Comparison of ENCODE assay signal across 8 cellular contexts in the genomic region with DNA sequence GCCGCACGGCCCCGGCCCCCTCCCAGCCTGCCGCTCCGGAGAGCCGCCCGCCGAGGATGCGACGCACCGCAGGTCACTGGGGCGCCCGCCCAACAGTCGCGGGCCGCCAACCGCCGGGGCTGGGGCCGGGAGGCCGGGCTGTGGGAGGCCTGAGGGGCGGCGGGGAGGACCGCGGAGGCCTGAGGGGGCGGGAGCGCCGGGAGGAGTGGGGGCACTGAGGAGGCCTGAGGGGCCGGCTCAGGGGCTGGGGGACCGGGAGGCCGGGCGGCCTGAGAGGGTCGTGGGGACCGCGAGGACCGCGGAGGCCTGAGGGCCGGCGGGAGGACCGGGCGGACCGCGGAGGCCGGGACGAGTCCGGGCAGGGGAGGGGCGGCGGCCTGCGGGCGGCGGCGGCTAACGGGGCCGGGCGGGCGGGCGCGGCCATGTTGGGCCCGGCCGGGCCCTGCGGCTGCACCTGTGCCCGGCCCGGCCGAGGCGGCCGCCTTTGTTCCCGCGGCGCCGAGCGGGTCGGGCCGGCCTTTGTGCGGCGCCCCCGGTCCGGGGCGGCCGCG. TPM values are rescaled to one million over a fixed set of nuclear protein-coding genes. Genes with fewer than 3 reads are reported as not detected.
DNase-seq lines count a peak whose midpoint lies in the region; ATAC-seq and TF ChIP-seq lines count a peak whose summit lies in the region.

No MANE protein-coding gene starts in this region.

- POLR2A ChIA-PET in activated CD4-positive, alpha-beta T cell treated with anti-CD3 and anti-CD28 coated beads, Interleukin-2, amount 10 ng/mL, durations not matched to agents 7 days and 5 days (lab: Charles Lee): no interaction called here
- POLR2A ChIA-PET in RWPE1 (lab: Yijun Ruan, JAX; ENCODE audit: low non-redundant PET): no interaction called here

- peaks cover 15% of the 10 kb centered on the region for H3K36me3 Mint-ChIP-seq in activated CD4-positive, alpha-beta T cell treated with anti-CD3 and anti-CD28 coated beads, Interleukin-2, amount 10 ng/mL, durations not matched to agents 7 days and 5 days (ENCODE audit: low read depth)

- H3K27me3 ChIP-seq in foreskin keratinocyte: no peaks in the 10 kb centered on the region

- no peak overlapping the region for H3K27ac Mint-ChIP-seq in activated CD4-positive, alpha-beta T cell treated with anti-CD3 and anti-CD28 coated beads, Interleukin-2, amount 10 ng/mL, durations not matched to agents 7 days and 5 days

- H3K27me3 Mint-ChIP-seq in activated CD4-positive, alpha-beta T cell treated with anti-CD3 and anti-CD28 coated beads, Interleukin-2, amount 10 ng/mL, durations not matched to agents 7 days and 5 days: peaks cover 2% of the 10 kb centered on the region

- H3K27ac ChIP-seq in RWPE1 (peak overlapping the region; percentile 99), foreskin keratinocyte (peak overlapping the region; percentile 76)

- H3K9me3 Mint-ChIP-seq in activated CD4-positive, alpha-beta T cell treated with anti-CD3 and anti-CD28 coated beads, Interleukin-2, amount 10 ng/mL, durations not matched to agents 7 days and 5 days: no peaks in the 10 kb centered on the region

- TF ChIP-seq CTCF in RWPE1 (conservative IDR thresholded peaks at IDR 0.05; ENCODE audit: low read depth): no peak
- no peak for TF ChIP-seq CTCF in foreskin keratinocyte (conservative IDR thresholded peaks at IDR 0.05)

- no peak for DNase-seq in activated CD4-positive, alpha-beta T cell treated with anti-CD3 and anti-CD28 coated beads, Interleukin-2, amount 10 ng/mL, durations not matched to agents 7 days and 5 days
- no peak for DNase-seq in activated CD4-positive, alpha-beta T cell treated with anti-CD3 and anti-CD28 coated beads for 1 hour
- no peak for DNase-seq in RWPE1 (ENCODE audit: low spot score)
- no peak for DNase-seq in foreskin keratinocyte
- peak; percentile 69 for DNase-seq in sciatic nerve (ENCODE audit: low spot score)
- no peak for DNase-seq in activated T-cell treated with anti-CD3 and anti-CD28 coated beads for 4 hours
- no peak for DNase-seq in GDM1 (lab: John Stamatoyannopoulos, UW)

- H3K4me1 Mint-ChIP-seq in activated CD4-positive, alpha-beta T cell treated with anti-CD3 and anti-CD28 coated beads, Interleukin-2, amount 10 ng/mL, durations not matched to agents 7 days and 5 days: peaks cover 51% of the 10 kb centered on the region

- peak overlapping the region; percentile 32 for H3K4me3 Mint-ChIP-seq in activated CD4-positive, alpha-beta T cell treated with anti-CD3 and anti-CD28 coated beads, Interleukin-2, amount 10 ng/mL, durations not matched to agents 7 days and 5 days

- CTCF ChIA-PET in activated CD4-positive, alpha-beta T cell treated with anti-CD3 and anti-CD28 coated beads, Interleukin-2, amount 10 ng/mL, durations not matched to agents 7 days and 5 days (lab: Charles Lee): no interaction called here
- CTCF ChIA-PET in RWPE1 (lab: Yijun Ruan, JAX): no interaction called here

- ATAC-seq in HG02623 (IDR thresholded peaks at IDR 0.05; ENCODE audit: unreplicated experiment) (peak; percentile 8), foreskin keratinocyte (peak; percentile 2), sciatic nerve (no peak)

- peaks cover 12% of the 10 kb centered on the region for H3K4me1 ChIP-seq in foreskin keratinocyte

- intact Hi-C loops in sciatic nerve (cut with DNase I): no loop called here

RNA-seq across cellular contexts. Expression of a gene that starts 0.4 kb away (rescaled TPM):
- total RNA-seq in activated CD4-positive, alpha-beta T cell treated with anti-CD3 and anti-CD28 coated beads, Interleukin-2, amount 10 ng/mL, durations not matched to agents 7 days and 5 days: 100 to 1,000 TPM; 248 to 271 TPM
- total RNA-seq in foreskin keratinocyte (115 and 132 TPM in 2 replicates), sciatic nerve (51.4 TPM)
- 28.5 and 36.8 TPM in 2 replicates for polyA plus RNA-seq in foreskin keratinocyte

RNA-seq across cellular contexts. Expression of a gene that starts 15.6 kb away (rescaled TPM):
- 10 to 100 TPM; 40.7 to 49.5 TPM for total RNA-seq in activated CD4-positive, alpha-beta T cell treated with anti-CD3 and anti-CD28 coated beads, Interleukin-2, amount 10 ng/mL, durations not matched to agents 7 days and 5 days
- total RNA-seq in foreskin keratinocyte (54.3 and 61.8 TPM in 2 replicates), sciatic nerve (37.9 TPM)
- polyA plus RNA-seq in foreskin keratinocyte: 19.5 and 23.5 TPM in 2 replicates
